Comparison of ENCODE assay signal across 2 cellular contexts in the genomic region with DNA sequence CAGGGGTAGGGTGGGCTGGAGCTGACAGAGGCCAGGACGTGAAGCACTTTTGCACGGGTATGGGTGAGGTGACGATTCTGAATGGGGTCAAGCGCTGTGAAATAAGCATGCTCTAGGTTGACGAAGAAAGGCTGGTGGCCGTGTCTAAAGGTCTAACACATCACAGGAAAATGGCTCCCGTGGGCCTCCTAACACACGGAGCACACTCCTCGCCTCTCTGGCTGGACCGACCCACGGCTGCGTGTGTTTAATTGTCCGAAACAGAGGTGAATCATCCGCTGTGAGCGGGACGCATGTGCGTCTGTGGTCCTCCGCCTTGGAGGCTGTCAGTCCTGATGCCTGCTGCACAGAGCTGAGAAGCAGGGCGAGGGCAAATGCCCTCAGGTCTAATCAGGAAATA.
TF ChIP-seq lines count a peak whose summit lies in the region.

No MANE protein-coding gene starts in this region.

TF ChIP-seq in A549, 52 proteins besides CTCF, POLR2A, EP300 and RAD21:
- TF ChIP-seq HOXB13 (CRISPR knock-in tag; IDR thresholded peaks at IDR 0.05; ENCODE audit: low read depth) (no peak), RNF2 (IDR thresholded peaks at IDR 0.05; ENCODE audit: borderline replicate concordance, low read depth) (no peak), MYC (IDR thresholded peaks at IDR 0.05; ENCODE audit: borderline replicate concordance, low read length) (no peak), SMC3 (IDR thresholded peaks at IDR 0.05) (no peak), HOXB5 (CRISPR knock-in tag; IDR thresholded peaks at IDR 0.05) (no peak), NR3C1 (IDR thresholded peaks at IDR 0.05) (no peak), POLR2AphosphoS2 (conservative IDR thresholded peaks at IDR 0.05; ENCODE audit: low read length) (no peak), GATA3 (IDR thresholded peaks at IDR 0.05; ENCODE audit: borderline replicate concordance) (no peak)
- TF ChIP-seq, protein P1, sequence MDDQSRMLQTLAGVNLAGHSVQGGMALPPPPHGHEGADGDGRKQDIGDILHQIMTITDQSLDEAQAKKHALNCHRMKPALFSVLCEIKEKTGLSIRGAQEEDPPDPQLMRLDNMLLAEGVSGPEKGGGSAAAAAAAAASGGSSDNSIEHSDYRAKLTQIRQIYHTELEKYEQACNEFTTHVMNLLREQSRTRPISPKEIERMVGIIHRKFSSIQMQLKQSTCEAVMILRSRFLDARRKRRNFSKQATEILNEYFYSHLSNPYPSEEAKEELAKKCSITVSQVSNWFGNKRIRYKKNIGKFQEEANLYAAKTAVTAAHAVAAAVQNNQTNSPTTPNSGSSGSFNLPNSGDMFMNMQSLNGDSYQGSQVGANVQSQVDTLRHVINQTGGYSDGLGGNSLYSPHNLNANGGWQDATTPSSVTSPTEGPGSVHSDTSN (IDR thresholded peaks at IDR 0.05): no peak
- TF ChIP-seq, protein P2, sequence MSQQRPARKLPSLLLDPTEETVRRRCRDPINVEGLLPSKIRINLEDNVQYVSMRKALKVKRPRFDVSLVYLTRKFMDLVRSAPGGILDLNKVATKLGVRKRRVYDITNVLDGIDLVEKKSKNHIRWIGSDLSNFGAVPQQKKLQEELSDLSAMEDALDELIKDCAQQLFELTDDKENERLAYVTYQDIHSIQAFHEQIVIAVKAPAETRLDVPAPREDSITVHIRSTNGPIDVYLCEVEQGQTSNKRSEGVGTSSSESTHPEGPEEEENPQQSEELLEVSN (IDR thresholded peaks at IDR 0.05; ENCODE audit: borderline replicate concordance, low read depth): no peak
- TF ChIP-seq, protein P3, sequence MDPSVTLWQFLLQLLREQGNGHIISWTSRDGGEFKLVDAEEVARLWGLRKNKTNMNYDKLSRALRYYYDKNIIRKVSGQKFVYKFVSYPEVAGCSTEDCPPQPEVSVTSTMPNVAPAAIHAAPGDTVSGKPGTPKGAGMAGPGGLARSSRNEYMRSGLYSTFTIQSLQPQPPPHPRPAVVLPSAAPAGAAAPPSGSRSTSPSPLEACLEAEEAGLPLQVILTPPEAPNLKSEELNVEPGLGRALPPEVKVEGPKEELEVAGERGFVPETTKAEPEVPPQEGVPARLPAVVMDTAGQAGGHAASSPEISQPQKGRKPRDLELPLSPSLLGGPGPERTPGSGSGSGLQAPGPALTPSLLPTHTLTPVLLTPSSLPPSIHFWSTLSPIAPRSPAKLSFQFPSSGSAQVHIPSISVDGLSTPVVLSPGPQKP (IDR thresholded peaks at IDR 0.05; ENCODE audit: low read depth, low read length): no peak
- TF ChIP-seq, protein P4, sequence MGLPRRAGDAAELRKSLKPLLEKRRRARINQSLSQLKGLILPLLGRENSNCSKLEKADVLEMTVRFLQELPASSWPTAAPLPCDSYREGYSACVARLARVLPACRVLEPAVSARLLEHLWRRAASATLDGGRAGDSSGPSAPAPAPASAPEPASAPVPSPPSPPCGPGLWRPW (IDR thresholded peaks at IDR 0.05): no peak

TF ChIP-seq in H1, 55 proteins besides CTCF, POLR2A, EP300 and RAD21:
- TF ChIP-seq SP4 (IDR thresholded peaks at IDR 0.05; ENCODE audit: low read length) (no peak), TEAD4 (IDR thresholded peaks at IDR 0.05; ENCODE audit: low read depth, low read length) (no peak), POU5F1 (IDR thresholded peaks at IDR 0.05; ENCODE audit: low read depth, low read length) (no peak), CHD1 (IDR thresholded peaks at IDR 0.05; ENCODE audit: low read depth, low read length) (no peak), BCL11A (IDR thresholded peaks at IDR 0.05; ENCODE audit: low read depth in 2 of 2, low read length in 2 of 2) (no peak), SIRT6 (IDR thresholded peaks at IDR 0.05; ENCODE audit: low read length) (no peak), MAFK (IDR thresholded peaks at IDR 0.05; ENCODE audit: low read depth, low read length) (no peak), CEBPB (IDR thresholded peaks at IDR 0.05; ENCODE audit: low read depth, low read length) (no peak)
